Comparison of ENCODE assay signal across 12 cellular contexts in genomic region chr3:31561891-31562290, GRCh38. TPM values are rescaled to one million over a fixed set of nuclear protein-coding genes. Genes with fewer than 3 reads are reported as not detected.
DNase-seq lines count a peak whose midpoint lies in the region; ATAC-seq and TF ChIP-seq lines count a peak whose summit lies in the region.
"Had no signal": no experiment of that assay in that cellular context is flagged by ENCODE, and none has a peak within 500 bp of the region (broad histone marks: within the 10 kb centered on the region; RNA-seq: fewer than 3 reads in every experiment).

No MANE protein-coding gene starts in this region.

- TF ChIP-seq CTCF in CD4-positive, alpha-beta T cell (IDR thresholded peaks at IDR 0.05) = no peak

- no peaks in the 10 kb centered on the region for H3K36me3 ChIP-seq in naive thymus-derived CD4-positive, alpha-beta T cell (ENCODE audit: control insufficient read depth in 2 of 3, insufficient read depth in 3 of 3, low read length in 3 of 3)
- H3K36me3 ChIP-seq: left lung had no signal

- ATAC-seq in CD4-positive, alpha-beta T cell (ENCODE audit: poor library complexity) = no peak
- no peak for ATAC-seq in activated naive CD8-positive, alpha-beta T cell treated with anti-CD3 and anti-CD28 coated beads, Interleukin-2, amount 10 ng/mL, durations not matched to agents 7 days and 5 days (ENCODE audit: low read depth)
- ATAC-seq in naive thymus-derived CD4-positive, alpha-beta T cell = peak; percentile 35
- ATAC-seq in GM19324 (IDR thresholded peaks at IDR 0.05; ENCODE audit: low FRiP score, unreplicated experiment) (no peak), GM21786 (IDR thresholded peaks at IDR 0.05; ENCODE audit: unreplicated experiment) (no peak)

- CTCF ChIA-PET in CD4-positive, alpha-beta T cell (lab: Charles Lee) = interaction anchor here (1.5 kb wide), 1 partner anchor 29 kb away, joined by 5 read pairs; the partner anchor contains the start of gene STT3B
- CTCF ChIA-PET in naive thymus-derived CD4-positive, alpha-beta T cell (lab: Charles Lee) = interaction anchor here (0.8 kb wide), 1 partner anchor 16 kb away, joined by 3 read pairs; no protein-coding TSS in a partner anchor

- peaks cover 37 to 46% of the 10 kb centered on the region in 2 donors for H3K4me1 ChIP-seq in naive thymus-derived CD4-positive, alpha-beta T cell (ENCODE audit: control insufficient read depth in 2 of 2, insufficient read depth in 2 of 2, low read length in 2 of 2)

- POLR2A ChIA-PET in CD4-positive, alpha-beta T cell (lab: Charles Lee) = interaction anchor here (2.1 kb wide), 1 partner anchor 29 kb away, joined by 15 read pairs; the partner anchor contains the start of gene STT3B
- POLR2A ChIA-PET in activated naive CD8-positive, alpha-beta T cell treated with anti-CD3 and anti-CD28 coated beads, Interleukin-2, amount 10 ng/mL, durations not matched to agents 7 days and 5 days (lab: Charles Lee) = interaction anchor here (1.2 kb wide), 1 partner anchor 30 kb away, joined by 7 read pairs; the partner anchor contains the start of gene STT3B
- POLR2A ChIA-PET in naive thymus-derived CD4-positive, alpha-beta T cell (lab: Charles Lee) = interaction anchor here (1.4 kb wide), 1 partner anchor 29 kb away, joined by 7 read pairs; the partner anchor contains the start of gene STT3B

- H3K36me3 Mint-ChIP-seq in CD4-positive, alpha-beta T cell (ENCODE audit: low read depth) = peaks cover 47% of the 10 kb centered on the region
- peaks cover 32% of the 10 kb centered on the region for H3K36me3 Mint-ChIP-seq in activated naive CD8-positive, alpha-beta T cell treated with anti-CD3 and anti-CD28 coated beads, Interleukin-2, amount 10 ng/mL, durations not matched to agents 7 days and 5 days
- peaks cover 16 to 49% (median 37%) of the 10 kb centered on the region in 5 donors for H3K36me3 Mint-ChIP-seq in naive thymus-derived CD4-positive, alpha-beta T cell

- H3K9me3 ChIP-seq in CD4-positive, alpha-beta T cell (ENCODE audit: control insufficient read depth, low read length) = peaks cover 22% of the 10 kb centered on the region
- peaks cover 0 to 6% (median 4%) of the 10 kb centered on the region in 3 experiments for H3K9me3 ChIP-seq in naive thymus-derived CD4-positive, alpha-beta T cell (ENCODE audit: control insufficient read depth in 2 of 3, low read length in 3 of 3)

- H3K9me3 Mint-ChIP-seq in CD4-positive, alpha-beta T cell = peaks cover 12% of the 10 kb centered on the region
- peaks cover 14% of the 10 kb centered on the region for H3K9me3 Mint-ChIP-seq in activated naive CD8-positive, alpha-beta T cell treated with anti-CD3 and anti-CD28 coated beads, Interleukin-2, amount 10 ng/mL, durations not matched to agents 7 days and 5 days
- peaks cover 7 to 39% (median 25%) of the 10 kb centered on the region in 11 donors for H3K9me3 Mint-ChIP-seq in naive thymus-derived CD4-positive, alpha-beta T cell

- H3K4me1 Mint-ChIP-seq in CD4-positive, alpha-beta T cell (ENCODE audit: low read depth) = peaks cover 92% of the 10 kb centered on the region
- H3K4me1 Mint-ChIP-seq in activated naive CD8-positive, alpha-beta T cell treated with anti-CD3 and anti-CD28 coated beads, Interleukin-2, amount 10 ng/mL, durations not matched to agents 7 days and 5 days = peaks cover 59% of the 10 kb centered on the region
- H3K4me1 Mint-ChIP-seq in naive thymus-derived CD4-positive, alpha-beta T cell = peaks cover 66 to 94% (median 92%) of the 10 kb centered on the region in 7 donors

- H3K27me3 Mint-ChIP-seq in CD4-positive, alpha-beta T cell = no peaks in the 10 kb centered on the region
- H3K27me3 Mint-ChIP-seq in activated naive CD8-positive, alpha-beta T cell treated with anti-CD3 and anti-CD28 coated beads, Interleukin-2, amount 10 ng/mL, durations not matched to agents 7 days and 5 days = no peaks in the 10 kb centered on the region
- H3K27me3 Mint-ChIP-seq in naive thymus-derived CD4-positive, alpha-beta T cell = no peaks in the 10 kb centered on the region

- intact Hi-C loops in CD4-positive, alpha-beta T cell (cut with DNase I, micrococcal nuclease) = no loop called here
- intact Hi-C loops in naive thymus-derived CD4-positive, alpha-beta T cell (cut with micrococcal nuclease) = loop anchor here in 1 of 2 donors (2.0 kb wide), 1 partner anchor 19 kb away; no protein-coding TSS in a partner anchor

- peak overlapping the region; percentile 22 for H3K27ac Mint-ChIP-seq in CD4-positive, alpha-beta T cell
- no peak overlapping the region for H3K27ac Mint-ChIP-seq in activated naive CD8-positive, alpha-beta T cell treated with anti-CD3 and anti-CD28 coated beads, Interleukin-2, amount 10 ng/mL, durations not matched to agents 7 days and 5 days
- peak overlapping the region in 7 of 9 donors; percentile 24 to 76 (median 37) for H3K27ac Mint-ChIP-seq in naive thymus-derived CD4-positive, alpha-beta T cell

- H3K27me3 ChIP-seq in CD4-positive, alpha-beta T cell (ENCODE audit: control insufficient read depth, insufficient read depth, low read length) = no peaks in the 10 kb centered on the region
- H3K27me3 ChIP-seq in naive thymus-derived CD4-positive, alpha-beta T cell (ENCODE audit: control insufficient read depth in 2 of 2, insufficient read depth in 2 of 2, low read length in 2 of 2) = no peaks in the 10 kb centered on the region
- H3K27me3 ChIP-seq: left lung had no signal

- no peak for DNase-seq in CD4-positive, alpha-beta T cell
- DNase-seq in ELF-1 (ENCODE audit: low read depth, low spot score) (peak; percentile 64), NCI-H526 (lab: John Stamatoyannopoulos, UW) (no peak)
- no peak for DNase-seq in activated naive CD8-positive, alpha-beta T cell treated with anti-CD3 and anti-CD28 coated beads, Interleukin-2, amount 10 ng/mL, durations not matched to agents 7 days and 5 days
- DNase-seq in naive thymus-derived CD4-positive, alpha-beta T cell = no peak
- DNase-seq: activated gamma-delta T cell, NCI-H187 treated with DMSO at 0.1 percent for 48 hours, NCI-H510A treated with DMSO at 0.1 percent for 48 hours had no signal

- H3K4me3 ChIP-seq in naive thymus-derived CD4-positive, alpha-beta T cell (ENCODE audit: low read length) = no peak overlapping the region
- H3K4me3 ChIP-seq: left lung, psoas muscle had no signal

- H3K27ac ChIP-seq in CD4-positive, alpha-beta T cell (ENCODE audit: low read depth, low read length) = no peak overlapping the region
- no peak overlapping the region for H3K27ac ChIP-seq in naive thymus-derived CD4-positive, alpha-beta T cell (ENCODE audit: low read depth, low read length)
- H3K27ac ChIP-seq: left lung, psoas muscle had no signal

- H3K4me3 Mint-ChIP-seq in CD4-positive, alpha-beta T cell = peak overlapping the region; percentile 71
- peak overlapping the region; percentile 22 for H3K4me3 Mint-ChIP-seq in activated naive CD8-positive, alpha-beta T cell treated with anti-CD3 and anti-CD28 coated beads, Interleukin-2, amount 10 ng/mL, durations not matched to agents 7 days and 5 days
- peak overlapping the region in 9 of 10 donors; percentile 41 to 83 (median 64) for H3K4me3 Mint-ChIP-seq in naive thymus-derived CD4-positive, alpha-beta T cell

RNA-seq across cellular contexts. Expression of gene STT3B, which starts 29.2 kb away (rescaled TPM):
- total RNA-seq in CD4-positive, alpha-beta T cell = 100 to 1,000 TPM; 111 to 113 TPM
- 100 to 1,000 TPM; 123 to 131 TPM for total RNA-seq in activated naive CD8-positive, alpha-beta T cell treated with anti-CD3 and anti-CD28 coated beads, Interleukin-2, amount 10 ng/mL, durations not matched to agents 7 days and 5 days
- total RNA-seq in naive thymus-derived CD4-positive, alpha-beta T cell = 100 to 1,000 TPM; 115 to 149 (median 131) TPM
- polyA plus RNA-seq in naive thymus-derived CD4-positive, alpha-beta T cell = 100 to 1,000 TPM; 109 to 140 TPM
